ENCODE assay signal across 1 cellular context in genomic region chr22:25112538-25113253, GRCh38.
TF ChIP-seq lines count a peak whose summit lies in the region.

No MANE protein-coding gene starts in this region.

TF ChIP-seq in H1, 55 proteins besides CTCF, POLR2A, EP300 and RAD21 (continued from another document):
- TF ChIP-seq SP4 (IDR thresholded peaks at IDR 0.05; ENCODE audit: low read length) (no peak), NANOG (IDR thresholded peaks at IDR 0.05; ENCODE audit: insufficient read depth, low read depth, low read length, poor library complexity, severe bottlenecking) (no peak), HDAC6 (IDR thresholded peaks at IDR 0.05; ENCODE audit: low read depth, low read length) (no peak), YY1 (IDR thresholded peaks at IDR 0.05; ENCODE audit: low read depth, low read length) (no peak), GTF2F1 (IDR thresholded peaks at IDR 0.05; ENCODE audit: borderline replicate concordance, low read depth, low read length) (no peak), MAX (IDR thresholded peaks at IDR 0.05) (no peak)
